In the genomic region with DNA sequence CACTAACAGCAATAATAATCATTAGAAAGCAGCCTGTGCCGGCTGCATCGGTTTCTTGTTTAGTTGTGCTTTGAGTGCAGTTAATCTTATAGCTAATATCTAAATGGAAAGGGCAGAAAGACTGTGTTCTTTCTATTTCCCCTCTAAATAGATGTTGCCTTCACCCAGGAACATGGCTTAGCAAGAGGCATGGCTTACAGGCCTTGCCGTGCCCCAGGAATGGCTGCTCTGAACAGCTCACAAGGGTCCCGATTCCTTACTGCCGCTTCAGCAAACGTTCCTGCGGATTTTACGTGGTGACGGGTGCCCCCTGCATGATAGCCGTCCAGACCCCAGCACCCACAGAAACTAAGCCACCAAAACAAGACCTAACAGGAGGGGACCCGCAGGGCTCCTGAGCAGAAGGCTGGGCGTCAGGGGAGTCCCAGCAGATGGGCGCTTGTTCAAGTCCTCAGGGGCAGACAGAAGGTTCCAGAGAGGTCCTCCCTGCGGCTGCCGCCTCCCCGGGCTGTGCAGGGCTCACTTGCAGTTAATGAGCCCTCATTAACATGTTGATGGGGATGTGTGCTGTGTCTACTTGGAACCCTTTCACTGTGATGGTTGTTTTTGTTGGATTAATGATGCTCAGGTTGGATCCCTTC, we compare ENCODE assay signal across 1 cellular context.
TF ChIP-seq lines count a peak whose summit lies in the region.

No MANE protein-coding gene starts in this region.

TF ChIP-seq in WTC11, 78 proteins besides CTCF, POLR2A, EP300 and RAD21 (continued from another document):
- no peak for TF ChIP-seq PRDM15 (CRISPR knock-in tag; IDR thresholded peaks at IDR 0.05)
- TF ChIP-seq NFE2L1 (CRISPR knock-in tag; IDR thresholded peaks at IDR 0.05), result no peak
- no peak for TF ChIP-seq ATF1 (CRISPR knock-in tag; IDR thresholded peaks at IDR 0.05)
- TF ChIP-seq CBFB (CRISPR knock-in tag; IDR thresholded peaks at IDR 0.05; ENCODE audit: low read depth), result no peak
- no peak for TF ChIP-seq TEAD1 (CRISPR knock-in tag; IDR thresholded peaks at IDR 0.05)
